In genomic region chr4:39056023-39056422, GRCh38 we compare ENCODE assay signal across 30 cellular contexts. TPM values are rescaled to one million over a fixed set of nuclear protein-coding genes. Genes with fewer than 3 reads are reported as not detected.
"Had no signal": no experiment of that assay in that cellular context is flagged by ENCODE, and none has a peak within 500 bp of the region (broad histone marks: within the 10 kb centered on the region; RNA-seq: fewer than 3 reads in every experiment).

No MANE protein-coding gene starts in this region.

- DNase-seq: dermis blood vessel endothelial cell; dorsolateral prefrontal cortex; effector CD4-positive, alpha-beta T cell; effector memory CD8-positive, alpha-beta T cell; endodermal cell; erythroblast; esophagus squamous epithelium; foreskin fibroblast; foreskin melanocyte; gastrocnemius medialis; glutamatergic neuron; head of caudate nucleus; heart right ventricle; hippocampal formation; left cardiac atrium; left lung; left ventricle myocardium superior; lower lobe of right lung; mesenchymal stem cell; mucosa of descending colon; naive B cell had no signal

- H3K36me3 ChIP-seq: esophagus squamous epithelium, gastrocnemius medialis, heart right ventricle, left lung, lower lobe of right lung had no signal

- ATAC-seq: effector memory CD8-positive, alpha-beta T cell; esophagus mucosa; gastrocnemius medialis; heart right ventricle; left cardiac atrium; left lung; left ventricle myocardium superior; lower lobe of right lung; mucosa of descending colon had no signal

- H3K4me3 ChIP-seq: coronary artery, dorsolateral prefrontal cortex, esophagus squamous epithelium, gastrocnemius medialis, heart right ventricle, left lung, lower lobe of right lung, mucosa of descending colon had no signal

- H3K27ac ChIP-seq: coronary artery, dorsolateral prefrontal cortex, epithelial cell of prostate, esophagus squamous epithelium, gastrocnemius medialis, heart right ventricle, left lung, lower lobe of right lung had no signal

- H3K9me3 ChIP-seq: esophagus squamous epithelium, gastrocnemius medialis, heart right ventricle, left lung, lower lobe of right lung, mucosa of descending colon had no signal

- H3K27me3 ChIP-seq: dorsolateral prefrontal cortex, esophagus squamous epithelium, gastrocnemius medialis, heart right ventricle, left lung had no signal

- FAIRE-seq: colon, endometrium, islet of Langerhans, keratinocyte had no signal

- H3K4me1 ChIP-seq: gastrocnemius medialis had no signal

RNA-seq across cellular contexts. Expression of gene TMEM156, which starts 23.8 kb away (rescaled TPM):
- total RNA-seq: endodermal cell, gastrocnemius medialis, left ventricle myocardium superior, mesothelial cell of epicardium, myocyte had no signal
